ENCODE assay signal across 22 cellular contexts in genomic region chr2:101493074-101493473, GRCh38. TPM values are rescaled to one million over a fixed set of nuclear protein-coding genes. Genes with fewer than 3 reads are reported as not detected.
DNase-seq lines count a peak whose midpoint lies in the region; ATAC-seq, FAIRE-seq and TF ChIP-seq lines count a peak whose summit lies in the region.
"Had no signal": no experiment of that assay in that cellular context is flagged by ENCODE, and none has a peak within 500 bp of the region (broad histone marks: within the 10 kb centered on the region; RNA-seq: fewer than 3 reads in every experiment).

No MANE protein-coding gene starts in this region.

- H3K36me3 ChIP-seq in HepG2 (replicated peaks in 1 of 2; ENCODE audit: control insufficient read depth in 1 of 2, insufficient read depth in 2 of 2, low read length in 2 of 2) (no peaks in the 10 kb centered on the region), right lobe of liver (no peaks in the 10 kb centered on the region), neuronal stem cell (replicated peaks in 1 of 2; ENCODE audit: control insufficient read depth in 2 of 2, insufficient read depth in 2 of 2, low read length in 2 of 2) (no peaks in the 10 kb centered on the region), PC-3 (ENCODE audit: low read depth, low read length) (no peaks in the 10 kb centered on the region)
- H3K36me3 ChIP-seq: BLaER1, HAP-1 had no signal

- WGBS in HepG2 (ENCODE audit: low lambda C conversion rate), result 39% methylated on average over 6 of the region's 6 CpGs
- WGBS in right lobe of liver (ENCODE audit: insufficient coverage, low coverage, low lambda C conversion rate, missing lambda C conversion rate), result 84% methylated on average over 5 of the region's 6 CpGs
- WGBS in neuronal stem cell (ENCODE audit: extremely low coverage in 2 of 2, insufficient read length in 2 of 2, insufficient replicate concordance in 1 of 2), 2 donors, result no CpG with 5 or more reads among the region's 6 CpGs

- H2BK5ac ChIP-seq in neuronal stem cell (ENCODE audit: low read length), result no peak overlapping the region

- H4K91ac ChIP-seq in neuronal stem cell (ENCODE audit: low read depth, low read length, poor library complexity), result no peak overlapping the region

- H3K4me1 ChIP-seq in HepG2 (ENCODE audit: insufficient read depth, low read length) (no peaks in the 10 kb centered on the region), right lobe of liver (no peaks in the 10 kb centered on the region), neuronal stem cell (ENCODE audit: control insufficient read depth in 2 of 2, insufficient read depth in 1 of 2, low read depth in 1 of 2, low read length in 2 of 2) (no peaks in the 10 kb centered on the region), PC-3 (ENCODE audit: insufficient read depth, low read length) (no peaks in the 10 kb centered on the region)
- H3K4me1 ChIP-seq: A549, BLaER1, HAP-1 had no signal

- no peak for TF ChIP-seq POLR2A in HepG2 (IDR thresholded peaks at IDR 0.05; ENCODE audit: insufficient read depth in 1 of 2, low read depth in 2 of 2, low read length in 2 of 2)
- no peak for TF ChIP-seq POLR2A in right lobe of liver (IDR thresholded peaks at IDR 0.05)

- no peak overlapping the region for H3K14ac ChIP-seq in neuronal stem cell (ENCODE audit: low read length)

- H3K79me2 ChIP-seq in HepG2 (ENCODE audit: insufficient read depth, low read length) (no peaks in the 10 kb centered on the region), PC-3 (ENCODE audit: low read length) (no peaks in the 10 kb centered on the region)

- no peak for TF ChIP-seq RAD21 in HepG2 (CRISPR knock-in tag; IDR thresholded peaks at IDR 0.05)

- CTCF ChIA-PET in HepG2 (lab: Yijun Ruan, JAX; ENCODE audit: low intra/inter-chr PET ratio, low total read pairs), result no interaction called here
- CTCF ChIA-PET in PC-3 (lab: Charles Lee), result no interaction called here

- in situ Hi-C loops in HepG2 (cut with HindIII; ENCODE audit: extremely low pct_ligation_motif_present, low pct_unique_long_range_greater_than_20kb), result no loop called here

- no peaks in the 10 kb centered on the region for H3F3A ChIP-seq in PC-3 (ENCODE audit: low read length, unreplicated experiment)

- TF ChIP-seq CTCF in HepG2 (CRISPR knock-in tag; IDR thresholded peaks at IDR 0.05) (no peak), right lobe of liver (IDR thresholded peaks at IDR 0.05) (no peak), fibroblast of villous mesenchyme (IDR thresholded peaks at IDR 0.05; ENCODE audit: insufficient read depth, low read depth, low read length) (no peak), PC-3 (conservative IDR thresholded peaks at IDR 0.05; ENCODE audit: low read depth, low read length) (no peak)

- H3K4ac ChIP-seq in neuronal stem cell (ENCODE audit: low read length), result no peak overlapping the region

- no peaks in the 10 kb centered on the region for H3K79me1 ChIP-seq in neuronal stem cell (ENCODE audit: low read depth, low read length)

- H3K4me3 ChIP-seq in HepG2 (replicated peaks in 1 of 3; ENCODE audit: insufficient read depth in 1 of 3, low read depth in 2 of 3, low read length in 3 of 3) (no peak overlapping the region), right lobe of liver (no peak overlapping the region), fibroblast of villous mesenchyme (ENCODE audit: low read depth, low read length) (no peak overlapping the region), neuronal stem cell (ENCODE audit: low read length in 2 of 2) (no peak overlapping the region), PC-3 (ENCODE audit: low read length) (no peak overlapping the region)
- H3K4me3 ChIP-seq: A549, BLaER1, GM12878, HAP-1 had no signal

- BruUV-seq in HepG2 (replicated peaks; lab: Mats Ljungman, UMichigan), result no TSS peak
- BruUV-seq in PC-3 (replicated peaks; lab: Mats Ljungman, UMichigan), result no TSS peak

- no peak for FAIRE-seq in HepG2 (lab: Jason Lieb, UNC)
- FAIRE-seq: A549, GM12878 had no signal

- H2BK120ac ChIP-seq in neuronal stem cell (ENCODE audit: low read depth, low read length), result no peak overlapping the region

- intact Hi-C loops in HepG2 (cut with micrococcal nuclease; ENCODE audit: unreplicated experiment) (no loop called here), right lobe of liver (cut with DNase I) (no loop called here), PC-3 (cut with micrococcal nuclease) (no loop called here)

- peak overlapping the region; percentile 55 for H3K18ac ChIP-seq in neuronal stem cell (ENCODE audit: low read length)

- H4K20me1 ChIP-seq in HepG2 (ENCODE audit: insufficient read depth, low read length), result no peaks in the 10 kb centered on the region
- no peaks in the 10 kb centered on the region for H4K20me1 ChIP-seq in PC-3 (ENCODE audit: low read length)
- H4K20me1 ChIP-seq: BLaER1 had no signal

- no peak overlapping the region for H2AK5ac ChIP-seq in neuronal stem cell (ENCODE audit: low read depth, low read length)

- H2AFZ ChIP-seq in HepG2 (ENCODE audit: low read length) (no peak overlapping the region), neuronal stem cell (ENCODE audit: low read length) (no peak overlapping the region), PC-3 (ENCODE audit: low read length) (no peak overlapping the region)

- H3K27ac ChIP-seq in HepG2 (ENCODE audit: extremely low read length, insufficient read depth, low read length) (no peak overlapping the region), right lobe of liver (no peak overlapping the region), neuronal stem cell (replicated peaks; ENCODE audit: low read length) (no peak overlapping the region), PC-3 (ENCODE audit: low read length) (no peak overlapping the region)
- H3K27ac ChIP-seq: 22Rv1, A549, BLaER1 had no signal

- H3K9me3 ChIP-seq in HepG2 (ENCODE audit: low read length), result no peaks in the 10 kb centered on the region
- no peaks in the 10 kb centered on the region for H3K9me3 ChIP-seq in right lobe of liver
- H3K9me3 ChIP-seq in neuronal stem cell (replicated peaks in 1 of 2; ENCODE audit: control insufficient read depth in 2 of 2, insufficient read depth in 1 of 2, low read depth in 1 of 2, low read length in 2 of 2), result peaks cover 0 to 3% of the 10 kb centered on the region in 2 donors
- H3K9me3 ChIP-seq in PC-3 (ENCODE audit: low read length), result no peaks in the 10 kb centered on the region
- H3K9me3 ChIP-seq: A549, HAP-1 had no signal

- H3K23ac ChIP-seq in neuronal stem cell (ENCODE audit: low read depth, low read length, poor library complexity), result no peak overlapping the region

- ATAC-seq in HepG2 (peak; percentile 40; the same call in 2 of the 3 replicates), right lobe of liver (no peak), PC-3 (no peak)
- ATAC-seq: A549, GM12878 had no signal

- no peak overlapping the region for H3K4me2 ChIP-seq in HepG2 (ENCODE audit: low read depth, low read length)
- H3K4me2 ChIP-seq in neuronal stem cell (ENCODE audit: insufficient read depth, low read length, poor library complexity, severe bottlenecking), result no peak overlapping the region
- no peak overlapping the region for H3K4me2 ChIP-seq in PC-3 (ENCODE audit: low read length)
- H3K4me2 ChIP-seq: A549, BLaER1 had no signal

- TF ChIP-seq EP300 in HepG2 (IDR thresholded peaks at IDR 0.05; ENCODE audit: low read depth in 2 of 2, low read length in 2 of 2), result no peak
- TF ChIP-seq EP300 in HepG2 (CRISPR knock-in tag; IDR thresholded peaks at IDR 0.05; ENCODE audit: borderline replicate concordance), result no peak

- POLR2A ChIA-PET in HepG2 (lab: Yijun Ruan, JAX), result no interaction called here
- POLR2A ChIA-PET in PC-3 (lab: Charles Lee; ENCODE audit: unreplicated experiment), result no interaction called here

- no peaks in the 10 kb centered on the region for H3K9me2 ChIP-seq in PC-3 (replicated peaks; ENCODE audit: low read length)

- H3K9ac ChIP-seq in HepG2 (ENCODE audit: insufficient read depth, low read depth, low read length) (no peak overlapping the region), neuronal stem cell (ENCODE audit: low read depth, low read length, poor library complexity) (no peak overlapping the region), PC-3 (ENCODE audit: low read length) (no peak overlapping the region)
- H3K9ac ChIP-seq: BLaER1 had no signal

- no peak overlapping the region for H4K8ac ChIP-seq in neuronal stem cell (ENCODE audit: low read depth, low read length)

- no peak for DNase-seq in HepG2 (ENCODE audit: low spot score)
- DNase-seq in right lobe of liver, result no peak
- peak; percentile 39 for DNase-seq in fibroblast of villous mesenchyme (ENCODE audit: low read depth)
- no peak for DNase-seq in neuronal stem cell (ENCODE audit: low spot score)
- no peak for DNase-seq in amniotic stem cell (lab: John Stamatoyannopoulos, UW)
- no peak for DNase-seq in PC-3
- DNase-seq in DMS153 (lab: John Stamatoyannopoulos, UW), result no peak
- DNase-seq: AML-193; CD4-positive, alpha-beta memory T cell; DMS79 treated with DMSO at 0.1 percent for 48 hours; EL; GOT3; KBM-7 had no signal

- peaks cover 0 to 6% of the 10 kb centered on the region in 2 experiments; a peak in 1 of 5 replicates for H3K27me3 ChIP-seq in HepG2 (ENCODE audit: control insufficient read depth in 1 of 2, insufficient read depth in 2 of 2, low read length in 2 of 2)
- no peaks in the 10 kb centered on the region for H3K27me3 ChIP-seq in right lobe of liver
- H3K27me3 ChIP-seq in neuronal stem cell (ENCODE audit: control insufficient read depth in 3 of 3, insufficient read depth in 3 of 3, low read depth in 1 of 3, low read length in 3 of 3), result no peaks in the 10 kb centered on the region
- H3K27me3 ChIP-seq in PC-3 (ENCODE audit: low read length), result no peaks in the 10 kb centered on the region
- H3K27me3 ChIP-seq: BLaER1 had no signal

- no peak overlapping the region for H2BK15ac ChIP-seq in neuronal stem cell (ENCODE audit: low read length)

- H2BK12ac ChIP-seq in neuronal stem cell (ENCODE audit: low read length), result no peak overlapping the region

RNA-seq across cellular contexts. Expression of gene RFX8, which starts 18.2 kb away (rescaled TPM):
- total RNA-seq in HepG2 (2016; rRNA removed; fragmentation: Illumina TruSeq; extraction: Trizol) (not detected in 2 replicates), right lobe of liver (not detected), fibroblast of villous mesenchyme (0.97 and 1.7 TPM in 2 replicates), PC-3 (2014; rRNA removed) (0.46 and 0.77 TPM in 2 replicates)
- not detected in 2 replicates for total RNA-seq in HepG2 (2016; cell fraction: cytosol; rRNA removed; fragmentation: Illumina TruSeq; extraction: Trizol; ENCODE audit: low read depth)
- total RNA-seq in HepG2 (2016; cell fraction: insoluble cytoplasmic fraction; rRNA removed; fragmentation: Illumina TruSeq; extraction: Trizol), result not detected in 2 replicates
- not detected in 2 replicates for total RNA-seq in HepG2 (2016; cell fraction: membrane; rRNA removed; fragmentation: Illumina TruSeq; extraction: Trizol)
- not detected in 2 replicates for total RNA-seq in HepG2 (2016; cell fraction: nucleus; rRNA removed; fragmentation: Illumina TruSeq; extraction: Trizol)
- polyA plus RNA-seq in HepG2 (2011; rRNA removed), result not detected in 2 replicates
- polyA plus RNA-seq in HepG2 (2011; cell fraction: cytosol; rRNA removed), result not detected in 2 replicates
- polyA plus RNA-seq in HepG2 (2011; cell fraction: nucleus; rRNA removed), result not detected in 2 replicates
- polyA plus RNA-seq in HepG2 (2012), result not detected in 2 replicates
- not detected in 2 replicates for polyA plus RNA-seq in HepG2 (2016; cell fraction: cytosol; fragmentation: Illumina TruSeq; extraction: Trizol; ENCODE audit: low read depth)
- not detected in 2 replicates for polyA plus RNA-seq in HepG2 (2016; cell fraction: insoluble cytoplasmic fraction; fragmentation: Illumina TruSeq; extraction: Trizol; ENCODE audit: low read depth)
- not detected in 2 replicates for polyA plus RNA-seq in HepG2 (2016; cell fraction: membrane; fragmentation: Illumina TruSeq; extraction: Trizol; ENCODE audit: low read depth)
- not detected in 2 replicates for polyA plus RNA-seq in HepG2 (2016; cell fraction: nucleus; fragmentation: Illumina TruSeq; extraction: Trizol; ENCODE audit: insufficient read depth, low read depth)
- not detected in 2 replicates for polyA minus RNA-seq in HepG2 (2011; rRNA and poly(A)+ RNA removed; ENCODE audit: low replicate concordance)
- not detected in 2 replicates for polyA minus RNA-seq in HepG2 (2011; cell fraction: cytosol; rRNA and poly(A)+ RNA removed)
- polyA minus RNA-seq in HepG2 (2011; cell fraction: nucleus; rRNA and poly(A)+ RNA removed), result not detected in 2 replicates
- polyA plus RNA-seq in neuronal stem cell (2013, experiment 1 of 2), result 0.20 TPM
- 0.07 TPM for polyA plus RNA-seq in neuronal stem cell (2013, experiment 2 of 2)
- total RNA-seq: G401, GM12878, HT-29 had no signal
- polyA plus RNA-seq: A549; CD14-positive monocyte; CD4-positive, alpha-beta memory T cell; IgD-negative memory B cell had no signal
